13 cellular contexts compared by ENCODE assay signal in the genomic region with DNA sequence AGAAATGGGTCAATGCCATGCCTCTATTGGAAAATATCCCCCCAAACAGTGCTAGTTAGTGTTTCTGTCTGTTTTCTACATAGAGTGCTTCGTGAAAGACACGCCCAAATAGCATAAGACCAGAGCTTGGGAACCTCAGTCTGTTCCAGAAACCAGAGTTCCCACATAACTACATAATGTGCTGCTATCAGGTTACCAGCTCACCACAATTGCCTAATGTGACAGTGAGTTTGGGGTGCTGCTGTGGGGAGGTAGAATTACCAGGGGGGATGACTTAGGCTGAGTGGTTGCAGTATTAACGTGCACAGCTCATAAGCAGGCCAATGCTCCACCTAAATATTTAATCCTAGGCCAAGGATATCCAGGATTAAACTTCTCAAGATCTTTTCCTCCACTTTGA. TPM values are rescaled to one million over a fixed set of nuclear protein-coding genes. Genes with fewer than 3 reads are reported as not detected.
DNase-seq lines count a peak whose midpoint lies in the region; ATAC-seq and TF ChIP-seq lines count a peak whose summit lies in the region.
"Had no signal": no experiment of that assay in that cellular context is flagged by ENCODE, and none has a peak within 500 bp of the region (broad histone marks: within the 10 kb centered on the region; RNA-seq: fewer than 3 reads in every experiment).

No MANE protein-coding gene starts in this region.

- no peaks in the 10 kb centered on the region for H3K36me3 ChIP-seq in right lobe of liver
- H3K36me3 ChIP-seq in uterus, result no peaks in the 10 kb centered on the region

- no peak for TF ChIP-seq POLR2A in right lobe of liver (IDR thresholded peaks at IDR 0.05)
- no peak for TF ChIP-seq POLR2A in uterus (IDR thresholded peaks at IDR 0.05)

- ATAC-seq in right lobe of liver (no peak), GM21737 (IDR thresholded peaks at IDR 0.05; ENCODE audit: unreplicated experiment) (no peak)
- ATAC-seq: activated T-cell treated with anti-CD3 and anti-CD28 coated beads, Interleukin-2, amount 50 U/mL, for 72 hours had no signal

- H3K27ac ChIP-seq in right lobe of liver, result no peak overlapping the region
- no peak overlapping the region for H3K27ac ChIP-seq in uterus
- H3K27ac ChIP-seq: parathyroid adenoma had no signal

- H3K9me3 ChIP-seq in right lobe of liver, result no peaks in the 10 kb centered on the region
- H3K9me3 ChIP-seq in uterus, result no peaks in the 10 kb centered on the region

- H3K27me3 ChIP-seq in right lobe of liver (no peaks in the 10 kb centered on the region), uterus (no peaks in the 10 kb centered on the region)

- TF ChIP-seq CTCF in fibroblast of villous mesenchyme (IDR thresholded peaks at IDR 0.05; ENCODE audit: insufficient read depth, low read depth, low read length) (no peak), right lobe of liver (IDR thresholded peaks at IDR 0.05) (no peak), uterus (IDR thresholded peaks at IDR 0.05) (no peak)

- H3K4me1 ChIP-seq in right lobe of liver, result no peaks in the 10 kb centered on the region
- H3K4me1 ChIP-seq in uterus, result no peaks in the 10 kb centered on the region
- H3K4me1 ChIP-seq: parathyroid adenoma had no signal

- WGBS in right lobe of liver (ENCODE audit: insufficient coverage, low coverage, low lambda C conversion rate, missing lambda C conversion rate), result 71% methylated on average over 3 of the region's 3 CpGs

- intact Hi-C loops in right lobe of liver (cut with DNase I) (no loop called here), uterus (cut with DNase I; ENCODE audit: low total_unique reads) (no loop called here)

- DNase-seq in AG08395 (ENCODE audit: low spot score), result peak; percentile 47
- peak; percentile 78 for DNase-seq in HT1080 (ENCODE audit: low read depth)
- DNase-seq in amniotic epithelial cell (ENCODE audit: low read depth), result peak; percentile 91
- DNase-seq in fibroblast of villous mesenchyme (ENCODE audit: low read depth), result peak; percentile 76
- no peak for DNase-seq in right lobe of liver
- no peak for DNase-seq in stimulated activated naive CD4-positive, alpha-beta T cell treated with Interleukin-2 at 50 U/mL for 16 hours (lab: John Stamatoyannopoulos, UW)
- DNase-seq in uterus, result no peak
- DNase-seq: activated T-cell treated with anti-CD3 and anti-CD28 coated beads, Interleukin-2, amount 50 U/mL, for 72 hours; DND-41; kidney; NCI-H446 treated with DMSO at 0.1 percent for 48 hours had no signal

- H3K4me3 ChIP-seq in fibroblast of villous mesenchyme (ENCODE audit: low read depth, low read length) (no peak overlapping the region), right lobe of liver (no peak overlapping the region), uterus (no peak overlapping the region)

RNA-seq across cellular contexts. Expression of gene DUT, which starts 39.2 kb away (rescaled TPM):
- 132 and 160 TPM in 2 replicates for total RNA-seq in HT1080 (2014; rRNA removed; shearing (Covaris generic))
- 161 and 165 TPM in 2 replicates for polyA plus RNA-seq in HT1080 (2015; cell fraction: cytosol; rRNA removed)
- polyA plus RNA-seq in HT1080 (2015; cell fraction: nucleus; rRNA removed), result 140 and 170 TPM in 2 replicates
- total RNA-seq in fibroblast of villous mesenchyme (45.3 and 53.8 TPM in 2 replicates), right lobe of liver (10 to 100 TPM; 20.6 to 39.6 (median 34.2) TPM), uterus (100 to 1,000 TPM in 3 of 4 donors, 10 to 100 TPM in 1; 67.1 to 235 (median 171) TPM)

Comparison
In these comparisons a context has a peak if more than half of its experiments do, and no peak if none do; other contexts are left out.
1. DNase-seq: peak in AG08395 (single experiment), HT1080 (single experiment), amniotic epithelial cell (single experiment) and fibroblast of villous mesenchyme (single experiment); none in right lobe of liver (0 of 3), stimulated activated naive CD4-positive, alpha-beta T cell treated with Interleukin-2 at 50 U/mL for 16 hours (single experiment) and uterus (0 of 2).